Comparison of ENCODE assay signal across 1 cellular context in genomic region chr20:21339499-21339898, GRCh38.
TF ChIP-seq lines count a peak whose summit lies in the region.

No MANE protein-coding gene starts in this region.

TF ChIP-seq in HepG2, 621 proteins besides CTCF, POLR2A, EP300 and RAD21 (continued from another document and continues in another):
- TF ChIP-seq ARID5B (CRISPR knock-in tag; IDR thresholded peaks at IDR 0.05) (peak; percentile 69), ZNF124 (CRISPR knock-in tag; IDR thresholded peaks at IDR 0.05) (0 out of 2 replicates have a peak, but pooled peaks have one; percentile 27), ATF1 (CRISPR knock-in tag; IDR thresholded peaks at IDR 0.05) (peak; percentile 37; the same call in 1 of the 2 replicates), HINFP (CRISPR knock-in tag; IDR thresholded peaks at IDR 0.05; ENCODE audit: low read depth) (no peak), MXD4 (CRISPR knock-in tag; IDR thresholded peaks at IDR 0.05) (peak; percentile 62; the same call in 1 of the 2 replicates), ATF4 (CRISPR knock-in tag; IDR thresholded peaks at IDR 0.05) (peak in 1 of 2 experiments; percentile 55; a peak in 1 of 4 replicates), SOX13 (IDR thresholded peaks at IDR 0.05) (peak; percentile 25; the same call in 1 of the 2 replicates), SOX13 (CRISPR knock-in tag; conservative IDR thresholded peaks at IDR 0.05 in 1 of 2, IDR thresholded peaks at IDR 0.05 in 1 of 2) (peak in 1 of 2 experiments; percentile 56; a peak in 2 of 4 replicates), FOXP1 (IDR thresholded peaks at IDR 0.05) (no peak), FOXP1 (CRISPR knock-in tag; IDR thresholded peaks at IDR 0.05) (peak; percentile 54), SAFB2 (CRISPR knock-in tag; IDR thresholded peaks at IDR 0.05; ENCODE audit: borderline replicate concordance, low read depth) (no peak), ADNP (CRISPR knock-in tag; IDR thresholded peaks at IDR 0.05) (no peak), ZNF784 (CRISPR knock-in tag; IDR thresholded peaks at IDR 0.05; ENCODE audit: borderline replicate concordance) (no peak), ZSCAN22 (CRISPR knock-in tag; IDR thresholded peaks at IDR 0.05) (no peak), THAP11 (CRISPR knock-in tag; IDR thresholded peaks at IDR 0.05) (peak; percentile 41; the same call in 1 of the 2 replicates), ZNF431 (CRISPR knock-in tag; IDR thresholded peaks at IDR 0.05; ENCODE audit: borderline replicate concordance, low read depth) (no peak), ZSCAN29 (CRISPR knock-in tag; conservative IDR thresholded peaks at IDR 0.05) (no peak), ZHX1 (CRISPR knock-in tag; IDR thresholded peaks at IDR 0.05; ENCODE audit: low read depth) (peak; percentile 76; the same call in 1 of the 2 replicates), TARDBP (CRISPR knock-in tag; IDR thresholded peaks at IDR 0.05) (peak; percentile 75; the same call in 1 of the 2 replicates), BRD4 (CRISPR knock-in tag; IDR thresholded peaks at IDR 0.05) (no peak), TBX2 (CRISPR knock-in tag; IDR thresholded peaks at IDR 0.05; ENCODE audit: borderline replicate concordance) (0 out of 2 replicates have a peak, but pooled peaks have one; percentile 27), THAP8 (CRISPR knock-in tag; IDR thresholded peaks at IDR 0.05; ENCODE audit: borderline replicate concordance) (no peak), NCOA2 (CRISPR knock-in tag; IDR thresholded peaks at IDR 0.05) (0 out of 2 replicates have a peak, but pooled peaks have one; percentile 29), CC2D1A (CRISPR knock-in tag; IDR thresholded peaks at IDR 0.05) (0 out of 2 replicates have a peak, but pooled peaks have one; percentile 78), GATAD2A (CRISPR knock-in tag; IDR thresholded peaks at IDR 0.05) (peak; percentile 87), DPF2 (CRISPR knock-in tag; IDR thresholded peaks at IDR 0.05; ENCODE audit: borderline replicate concordance, low read depth) (peak; percentile 39; the same call in 1 of the 2 replicates), MEIS1 (CRISPR knock-in tag; IDR thresholded peaks at IDR 0.05; ENCODE audit: borderline replicate concordance) (no peak), SRF (IDR thresholded peaks at IDR 0.05; ENCODE audit: low read depth, low read length) (no peak), ZNF260 (CRISPR knock-in tag; IDR thresholded peaks at IDR 0.05; ENCODE audit: borderline replicate concordance, low read depth) (no peak), ZBTB21 (CRISPR knock-in tag; IDR thresholded peaks at IDR 0.05) (peak; percentile 95), FOXO1 (CRISPR knock-in tag; IDR thresholded peaks at IDR 0.05) (peak; percentile 50; the same call in 1 of the 2 replicates), TCF7 (IDR thresholded peaks at IDR 0.05; ENCODE audit: low read depth) (peak; percentile 46), BCL6 (CRISPR knock-in tag; IDR thresholded peaks at IDR 0.05) (0 out of 2 replicates have a peak, but pooled peaks have one; percentile 16), MXI1 (IDR thresholded peaks at IDR 0.05; ENCODE audit: borderline replicate concordance, low read depth, low read length) (peak; percentile 30; the same call in 1 of the 3 replicates), RXRB (CRISPR knock-in tag; IDR thresholded peaks at IDR 0.05; ENCODE audit: borderline replicate concordance) (0 out of 2 replicates have a peak, but pooled peaks have one; percentile 31), ISL2 (CRISPR knock-in tag; IDR thresholded peaks at IDR 0.05) (peak; percentile 50; the same call in 1 of the 2 replicates), SAP130 (CRISPR knock-in tag; IDR thresholded peaks at IDR 0.05; ENCODE audit: low read depth) (peak; percentile 79), TCF7L2 (IDR thresholded peaks at IDR 0.05; ENCODE audit: low read depth, low read length) (0 out of 2 replicates have a peak, but pooled peaks have one; percentile 11), SMC3 (IDR thresholded peaks at IDR 0.05; ENCODE audit: low read length) (peak; percentile 35; the same call in 1 of the 2 replicates), FOSL2 (CRISPR knock-in tag; IDR thresholded peaks at IDR 0.05) (peak; percentile 15; the same call in 1 of the 2 replicates), ZNF652 (CRISPR knock-in tag; IDR thresholded peaks at IDR 0.05; ENCODE audit: borderline replicate concordance, low read depth) (peak; percentile 56; the same call in 1 of the 2 replicates), ZNF644 (CRISPR knock-in tag; IDR thresholded peaks at IDR 0.05; ENCODE audit: low read depth) (peak; percentile 84), MIXL1 (CRISPR knock-in tag; IDR thresholded peaks at IDR 0.05) (peak; percentile 48; the same call in 1 of the 2 replicates), POGK (CRISPR knock-in tag; conservative IDR thresholded peaks at IDR 0.05) (0 out of 2 replicates have a peak, but pooled peaks have one; percentile 27), ZNF331 (CRISPR knock-in tag; IDR thresholded peaks at IDR 0.05) (peak; percentile 54; the same call in 1 of the 2 replicates), POGZ (CRISPR knock-in tag; IDR thresholded peaks at IDR 0.05) (peak; percentile 66; the same call in 1 of the 2 replicates), ATF2 (CRISPR knock-in tag; IDR thresholded peaks at IDR 0.05) (peak; percentile 91; the same call in 1 of the 2 replicates), RBFOX2 (IDR thresholded peaks at IDR 0.05; ENCODE audit: low read depth, low read length) (no peak), ATF7 (IDR thresholded peaks at IDR 0.05) (peak; percentile 79), ATF7 (CRISPR knock-in tag; IDR thresholded peaks at IDR 0.05) (no peak; the same call in 1 of the 2 replicates), FOXP4 (CRISPR knock-in tag; IDR thresholded peaks at IDR 0.05) (peak; percentile 50), PRPF4 (IDR thresholded peaks at IDR 0.05; ENCODE audit: low read depth, low read length, poor library complexity, severe bottlenecking) (no peak)
